26 cellular contexts compared by ENCODE assay signal in genomic region chr2:199946196-199946595, GRCh38.
"Had no signal": no experiment of that assay in that cellular context is flagged by ENCODE, and none has a peak within 500 bp of the region (broad histone marks: within the 10 kb centered on the region; RNA-seq: fewer than 3 reads in every experiment).

No MANE protein-coding gene starts in this region.

- H3K27ac Mint-ChIP-seq: activated CD4-positive, alpha-beta T cell treated with anti-CD3 and anti-CD28 coated beads, Interleukin-2, amount 10 ng/mL, durations not matched to agents 7 days and 5 days; activated naive CD4-positive, alpha-beta T cell treated with anti-CD3 and anti-CD28 coated beads, Interleukin-2, amount 10 ng/mL, durations not matched to agents 7 days and 5 days; activated T-helper 1 cell treated with anti-CD3 and anti-CD28 coated beads, Interleukin-12 subunit alpha, Interleukin-12 subunit beta, Interleukin-2, Interleukin-4 antibody, amounts not matched to agents 30 ng/mL and 10 ng/mL and 1 ng/mL, durations not matched to agents 14 hours and 24 hours and 36 hours; dendritic cell treated with granulocyte-macrophage colony-stimulating factor and Interleukin-4, amounts not matched to agents 40 ng/mL and 50 ng/mL, for 4 days; natural killer cell treated with Interleukin-12 subunit alpha and Interleukin-12 subunit beta and Interleukin-15 and Interleukin-18, amount 100 ng/mL, for 72 hours; stimulated activated memory B cell treated with anti-CD40 and anti-IgM and Interleukin-4, amounts not matched to agents 10 μg/mL and 1 μg/mL and 100 μg/mL, for 72 hours; stimulated activated naive CD8-positive, alpha-beta T cell treated with anti-CD3 and anti-CD28 coated beads, Interleukin-15, amount 100 ng/mL, for 72 hours; T-cell; type B pancreatic cell had no signal

- H3K36me3 ChIP-seq: uterus had no signal

- ATAC-seq: left lung; natural killer cell treated with Interleukin-12 subunit alpha and Interleukin-12 subunit beta and Interleukin-15 and Interleukin-18, amount 100 ng/mL, for 72 hours; right cardiac atrium; stimulated activated memory B cell treated with anti-CD40 and anti-IgM and Interleukin-4, amounts not matched to agents 10 μg/mL and 1 μg/mL and 100 μg/mL, for 72 hours; stimulated activated naive CD8-positive, alpha-beta T cell treated with anti-CD3 and anti-CD28 coated beads, Interleukin-15, amount 100 ng/mL, for 72 hours; T-cell had no signal

- H3K27ac ChIP-seq: breast epithelium, esophagus muscularis mucosa, uterus, VCaP had no signal

- H3K9me3 Mint-ChIP-seq: activated CD4-positive, alpha-beta T cell treated with anti-CD3 and anti-CD28 coated beads, Interleukin-2, amount 10 ng/mL, durations not matched to agents 7 days and 5 days; activated naive CD4-positive, alpha-beta T cell treated with anti-CD3 and anti-CD28 coated beads, Interleukin-2, amount 10 ng/mL, durations not matched to agents 7 days and 5 days; activated T-helper 1 cell treated with anti-CD3 and anti-CD28 coated beads, Interleukin-12 subunit alpha, Interleukin-12 subunit beta, Interleukin-2, Interleukin-4 antibody, amounts not matched to agents 30 ng/mL and 10 ng/mL and 1 ng/mL, durations not matched to agents 14 hours and 24 hours and 36 hours; central memory CD8-positive, alpha-beta T cell; dendritic cell treated with granulocyte-macrophage colony-stimulating factor and Interleukin-4, amounts not matched to agents 40 ng/mL and 50 ng/mL, for 4 days; natural killer cell treated with Interleukin-12 subunit alpha and Interleukin-12 subunit beta and Interleukin-15 and Interleukin-18, amount 100 ng/mL, for 72 hours; stimulated activated memory B cell treated with anti-CD40 and anti-IgM and Interleukin-4, amounts not matched to agents 10 μg/mL and 1 μg/mL and 100 μg/mL, for 72 hours; stimulated activated naive CD8-positive, alpha-beta T cell treated with anti-CD3 and anti-CD28 coated beads, Interleukin-15, amount 100 ng/mL, for 72 hours; T-cell; type B pancreatic cell had no signal

- H3K9me3 ChIP-seq: breast epithelium, esophagus muscularis mucosa, left lung, uterus had no signal

- H3K27me3 Mint-ChIP-seq: activated CD4-positive, alpha-beta T cell treated with anti-CD3 and anti-CD28 coated beads, Interleukin-2, amount 10 ng/mL, durations not matched to agents 7 days and 5 days; activated naive CD4-positive, alpha-beta T cell treated with anti-CD3 and anti-CD28 coated beads, Interleukin-2, amount 10 ng/mL, durations not matched to agents 7 days and 5 days; central memory CD8-positive, alpha-beta T cell; dendritic cell treated with granulocyte-macrophage colony-stimulating factor and Interleukin-4, amounts not matched to agents 40 ng/mL and 50 ng/mL, for 4 days; natural killer cell treated with Interleukin-12 subunit alpha and Interleukin-12 subunit beta and Interleukin-15 and Interleukin-18, amount 100 ng/mL, for 72 hours; stimulated activated memory B cell treated with anti-CD40 and anti-IgM and Interleukin-4, amounts not matched to agents 10 μg/mL and 1 μg/mL and 100 μg/mL, for 72 hours; stimulated activated naive CD8-positive, alpha-beta T cell treated with anti-CD3 and anti-CD28 coated beads, Interleukin-15, amount 100 ng/mL, for 72 hours; T-cell; type B pancreatic cell had no signal

- DNase-seq: activated CD4-positive, alpha-beta T cell treated with anti-CD3 and anti-CD28 coated beads, Interleukin-2, amount 10 ng/mL, durations not matched to agents 7 days and 5 days; activated gamma-delta T cell; activated naive CD4-positive, alpha-beta T cell treated with anti-CD3 and anti-CD28 coated beads, Interleukin-2, amount 10 ng/mL, durations not matched to agents 7 days and 5 days; activated T-cell treated with anti-CD3 and anti-CD28 coated beads for 4 hours; effector CD4-positive, alpha-beta T cell; foreskin melanocyte; left lung; mesendoderm; posterior cingulate gyrus; right cardiac atrium; stimulated activated CD4-positive, alpha-beta T cell treated with anti-CD3 and anti-CD28 coated beads, Interleukin-12 subunit alpha, Interleukin-12 subunit beta, amount 100 ng/mL, for 4 hours; stimulated activated CD4-positive, alpha-beta T cell treated with anti-CD3 and anti-CD28 coated beads, Interleukin-4, amount 100 ng/mL, for 24 hours; stimulated activated naive CD8-positive, alpha-beta T cell treated with anti-CD3 and anti-CD28 coated beads, Interleukin-15, amount 100 ng/mL, for 72 hours; substantia nigra; T-cell; uterus had no signal

- H3K4me3 Mint-ChIP-seq: activated CD4-positive, alpha-beta T cell treated with anti-CD3 and anti-CD28 coated beads, Interleukin-2, amount 10 ng/mL, durations not matched to agents 7 days and 5 days; activated naive CD4-positive, alpha-beta T cell treated with anti-CD3 and anti-CD28 coated beads, Interleukin-2, amount 10 ng/mL, durations not matched to agents 7 days and 5 days; activated T-helper 1 cell treated with anti-CD3 and anti-CD28 coated beads, Interleukin-12 subunit alpha, Interleukin-12 subunit beta, Interleukin-2, Interleukin-4 antibody, amounts not matched to agents 30 ng/mL and 10 ng/mL and 1 ng/mL, durations not matched to agents 14 hours and 24 hours and 36 hours; central memory CD8-positive, alpha-beta T cell; dendritic cell treated with granulocyte-macrophage colony-stimulating factor and Interleukin-4, amounts not matched to agents 40 ng/mL and 50 ng/mL, for 4 days; natural killer cell treated with Interleukin-12 subunit alpha and Interleukin-12 subunit beta and Interleukin-15 and Interleukin-18, amount 100 ng/mL, for 72 hours; stimulated activated memory B cell treated with anti-CD40 and anti-IgM and Interleukin-4, amounts not matched to agents 10 μg/mL and 1 μg/mL and 100 μg/mL, for 72 hours; stimulated activated naive CD8-positive, alpha-beta T cell treated with anti-CD3 and anti-CD28 coated beads, Interleukin-15, amount 100 ng/mL, for 72 hours; T-cell; type B pancreatic cell had no signal

- H3K4me3 ChIP-seq: breast epithelium, esophagus muscularis mucosa, left lung, lung, uterus had no signal

- H3K4me1 ChIP-seq: breast epithelium, esophagus muscularis mucosa, uterus had no signal

- H3K27me3 ChIP-seq: breast epithelium, esophagus muscularis mucosa, left lung, uterus had no signal
